Comparison of ENCODE assay signal across 1 cellular context in the genomic region with DNA sequence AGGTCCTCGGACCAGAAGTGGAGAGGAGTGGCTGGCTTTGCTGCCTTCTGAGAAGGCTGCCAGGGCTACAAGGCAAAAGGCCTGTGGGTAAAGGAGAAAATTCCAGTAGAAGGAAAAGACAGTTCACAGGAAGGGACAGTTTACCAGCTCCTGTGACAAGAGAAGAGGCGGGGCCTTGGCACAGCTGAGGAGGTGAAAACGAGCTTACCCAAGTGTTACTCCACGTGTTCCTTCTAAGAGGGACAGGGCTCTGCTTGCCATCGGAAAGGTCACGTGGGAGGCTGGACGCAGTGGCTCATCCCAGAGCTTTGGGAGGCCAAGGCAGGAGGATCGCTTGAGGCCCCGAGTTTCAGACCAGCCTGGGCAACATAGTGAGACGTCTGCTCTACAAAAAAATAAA.
TF ChIP-seq lines count a peak whose summit lies in the region.

No MANE protein-coding gene starts in this region.

TF ChIP-seq in GM23338, 12 proteins besides CTCF, POLR2A, EP300 and RAD21 (continued from another document):
- TF ChIP-seq, protein P1, sequence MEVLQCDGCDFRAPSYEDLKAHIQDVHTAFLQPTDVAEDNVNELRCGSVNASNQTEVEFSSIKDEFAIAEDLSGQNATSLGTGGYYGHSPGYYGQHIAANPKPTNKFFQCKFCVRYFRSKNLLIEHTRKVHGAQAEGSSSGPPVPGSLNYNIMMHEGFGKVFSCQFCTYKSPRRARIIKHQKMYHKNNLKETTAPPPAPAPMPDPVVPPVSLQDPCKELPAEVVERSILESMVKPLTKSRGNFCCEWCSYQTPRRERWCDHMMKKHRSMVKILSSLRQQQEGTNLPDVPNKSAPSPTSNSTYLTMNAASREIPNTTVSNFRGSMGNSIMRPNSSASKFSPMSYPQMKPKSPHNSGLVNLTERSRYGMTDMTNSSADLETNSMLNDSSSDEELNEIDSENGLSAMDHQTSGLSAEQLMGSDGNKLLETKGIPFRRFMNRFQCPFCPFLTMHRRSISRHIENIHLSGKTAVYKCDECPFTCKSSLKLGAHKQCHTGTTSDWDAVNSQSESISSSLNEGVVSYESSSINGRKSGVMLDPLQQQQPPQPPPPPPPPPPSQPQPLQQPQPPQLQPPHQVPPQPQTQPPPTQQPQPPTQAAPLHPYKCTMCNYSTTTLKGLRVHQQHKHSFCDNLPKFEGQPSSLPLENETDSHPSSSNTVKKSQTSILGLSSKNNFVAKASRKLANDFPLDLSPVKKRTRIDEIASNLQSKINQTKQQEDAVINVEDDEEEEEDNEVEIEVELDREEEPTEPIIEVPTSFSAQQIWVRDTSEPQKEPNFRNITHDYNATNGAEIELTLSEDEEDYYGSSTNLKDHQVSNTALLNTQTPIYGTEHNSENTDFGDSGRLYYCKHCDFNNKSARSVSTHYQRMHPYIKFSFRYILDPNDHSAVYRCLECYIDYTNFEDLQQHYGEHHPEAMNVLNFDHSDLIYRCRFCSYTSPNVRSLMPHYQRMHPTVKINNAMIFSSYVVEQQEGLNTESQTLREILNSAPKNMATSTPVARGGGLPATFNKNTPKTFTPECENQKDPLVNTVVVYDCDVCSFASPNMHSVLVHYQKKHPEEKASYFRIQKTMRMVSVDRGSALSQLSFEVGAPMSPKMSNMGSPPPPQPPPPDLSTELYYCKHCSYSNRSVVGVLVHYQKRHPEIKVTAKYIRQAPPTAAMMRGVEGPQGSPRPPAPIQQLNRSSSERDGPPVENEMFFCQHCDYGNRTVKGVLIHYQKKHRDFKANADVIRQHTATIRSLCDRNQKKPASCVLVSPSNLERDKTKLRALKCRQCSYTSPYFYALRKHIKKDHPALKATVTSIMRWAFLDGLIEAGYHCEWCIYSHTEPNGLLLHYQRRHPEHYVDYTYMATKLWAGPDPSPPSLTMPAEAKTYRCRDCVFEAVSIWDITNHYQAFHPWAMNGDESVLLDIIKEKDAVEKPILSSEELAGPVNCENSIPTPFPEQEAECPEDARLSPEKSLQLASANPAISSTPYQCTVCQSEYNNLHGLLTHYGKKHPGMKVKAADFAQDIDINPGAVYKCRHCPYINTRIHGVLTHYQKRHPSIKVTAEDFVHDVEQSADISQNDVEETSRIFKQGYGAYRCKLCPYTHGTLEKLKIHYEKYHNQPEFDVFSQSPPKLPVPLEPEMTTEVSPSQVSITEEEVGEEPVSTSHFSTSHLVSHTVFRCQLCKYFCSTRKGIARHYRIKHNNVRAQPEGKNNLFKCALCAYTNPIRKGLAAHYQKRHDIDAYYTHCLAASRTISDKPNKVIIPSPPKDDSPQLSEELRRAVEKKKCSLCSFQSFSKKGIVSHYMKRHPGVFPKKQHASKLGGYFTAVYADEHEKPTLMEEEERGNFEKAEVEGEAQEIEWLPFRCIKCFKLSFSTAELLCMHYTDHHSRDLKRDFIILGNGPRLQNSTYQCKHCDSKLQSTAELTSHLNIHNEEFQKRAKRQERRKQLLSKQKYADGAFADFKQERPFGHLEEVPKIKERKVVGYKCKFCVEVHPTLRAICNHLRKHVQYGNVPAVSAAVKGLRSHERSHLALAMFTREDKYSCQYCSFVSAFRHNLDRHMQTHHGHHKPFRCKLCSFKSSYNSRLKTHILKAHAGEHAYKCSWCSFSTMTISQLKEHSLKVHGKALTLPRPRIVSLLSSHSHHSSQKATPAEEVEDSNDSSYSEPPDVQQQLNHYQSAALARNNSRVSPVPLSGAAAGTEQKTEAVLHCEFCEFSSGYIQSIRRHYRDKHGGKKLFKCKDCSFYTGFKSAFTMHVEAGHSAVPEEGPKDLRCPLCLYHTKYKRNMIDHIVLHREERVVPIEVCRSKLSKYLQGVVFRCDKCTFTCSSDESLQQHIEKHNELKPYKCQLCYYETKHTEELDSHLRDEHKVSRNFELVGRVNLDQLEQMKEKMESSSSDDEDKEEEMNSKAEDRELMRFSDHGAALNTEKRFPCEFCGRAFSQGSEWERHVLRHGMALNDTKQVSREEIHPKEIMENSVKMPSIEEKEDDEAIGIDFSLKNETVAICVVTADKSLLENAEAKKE (CRISPR knock-in tag; IDR thresholded peaks at IDR 0.05): no peak
TF ChIP-seq in GM23338: peak in this region for 0.
